Comparison of ENCODE assay signal across 1 cellular context in the genomic region with DNA sequence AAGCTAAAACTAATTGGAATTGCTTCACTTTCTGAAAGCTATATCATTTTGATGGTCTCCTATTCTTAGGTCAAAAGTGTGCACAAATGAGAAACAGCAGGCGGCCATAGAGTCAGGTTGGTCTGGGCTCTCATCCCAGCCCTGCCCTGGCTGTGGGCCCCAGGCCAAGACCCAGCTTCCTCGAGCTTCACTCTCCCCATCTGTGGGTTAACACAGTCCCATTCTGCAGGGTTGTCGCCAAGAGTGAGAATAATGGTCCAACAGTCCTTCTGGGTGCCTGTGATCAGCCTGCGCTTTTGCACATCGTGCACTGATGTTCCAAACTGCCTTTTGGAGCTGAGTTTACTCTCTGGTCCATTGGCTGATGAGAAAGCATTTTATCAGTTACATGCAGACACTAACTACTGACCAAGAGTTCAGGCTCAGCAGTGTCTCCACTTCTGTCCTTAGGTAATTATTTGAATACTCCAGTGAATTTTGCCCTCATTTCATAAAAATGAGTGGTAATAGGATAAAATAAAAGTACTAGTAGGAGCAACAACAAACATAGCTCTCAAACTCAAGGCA.
TF ChIP-seq lines count a peak whose summit lies in the region.

No MANE protein-coding gene starts in this region.

TF ChIP-seq in SK-N-SH, 30 proteins besides CTCF, POLR2A, EP300 and RAD21 (continued from another document):
- TF ChIP-seq NRF1 (IDR thresholded peaks at IDR 0.05; ENCODE audit: low read depth, low read length) = no peak
- no peak for TF ChIP-seq FOXJ3 (CRISPR knock-in tag; IDR thresholded peaks at IDR 0.05)
- TF ChIP-seq PBX3 (IDR thresholded peaks at IDR 0.05) = no peak
- no peak for TF ChIP-seq FOSL2 (IDR thresholded peaks at IDR 0.05; ENCODE audit: borderline replicate concordance, low read depth)
- peak; percentile 47 for TF ChIP-seq NFIC (IDR thresholded peaks at IDR 0.05; ENCODE audit: borderline replicate concordance)
- TF ChIP-seq SIN3A (IDR thresholded peaks at IDR 0.05; ENCODE audit: borderline replicate concordance, low read depth, low read length) = no peak
- no peak for TF ChIP-seq YY1 (IDR thresholded peaks at IDR 0.05; ENCODE audit: low read depth)
- TF ChIP-seq RCOR1 (IDR thresholded peaks at IDR 0.05; ENCODE audit: low read length) = no peak
- no peak for TF ChIP-seq USF1 (IDR thresholded peaks at IDR 0.05; ENCODE audit: borderline replicate concordance, low read depth)
- TF ChIP-seq, protein P1, sequence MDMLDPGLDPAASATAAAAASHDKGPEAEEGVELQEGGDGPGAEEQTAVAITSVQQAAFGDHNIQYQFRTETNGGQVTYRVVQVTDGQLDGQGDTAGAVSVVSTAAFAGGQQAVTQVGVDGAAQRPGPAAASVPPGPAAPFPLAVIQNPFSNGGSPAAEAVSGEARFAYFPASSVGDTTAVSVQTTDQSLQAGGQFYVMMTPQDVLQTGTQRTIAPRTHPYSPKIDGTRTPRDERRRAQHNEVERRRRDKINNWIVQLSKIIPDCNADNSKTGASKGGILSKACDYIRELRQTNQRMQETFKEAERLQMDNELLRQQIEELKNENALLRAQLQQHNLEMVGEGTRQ (IDR thresholded peaks at IDR 0.05; ENCODE audit: borderline replicate concordance, low read depth, low read length) = no peak
- no peak for TF ChIP-seq MEF2A (IDR thresholded peaks at IDR 0.05; ENCODE audit: borderline replicate concordance, low read depth)
- TF ChIP-seq JUND (IDR thresholded peaks at IDR 0.05) = no peak
